In genomic region chr13:46386996-46387851, GRCh38 we compare ENCODE assay signal across 8 cellular contexts. TPM values are rescaled to one million over a fixed set of nuclear protein-coding genes. Genes with fewer than 3 reads are reported as not detected.
DNase-seq lines count a peak whose midpoint lies in the region; ATAC-seq, FAIRE-seq and TF ChIP-seq lines count a peak whose summit lies in the region.

A gene with protein sequence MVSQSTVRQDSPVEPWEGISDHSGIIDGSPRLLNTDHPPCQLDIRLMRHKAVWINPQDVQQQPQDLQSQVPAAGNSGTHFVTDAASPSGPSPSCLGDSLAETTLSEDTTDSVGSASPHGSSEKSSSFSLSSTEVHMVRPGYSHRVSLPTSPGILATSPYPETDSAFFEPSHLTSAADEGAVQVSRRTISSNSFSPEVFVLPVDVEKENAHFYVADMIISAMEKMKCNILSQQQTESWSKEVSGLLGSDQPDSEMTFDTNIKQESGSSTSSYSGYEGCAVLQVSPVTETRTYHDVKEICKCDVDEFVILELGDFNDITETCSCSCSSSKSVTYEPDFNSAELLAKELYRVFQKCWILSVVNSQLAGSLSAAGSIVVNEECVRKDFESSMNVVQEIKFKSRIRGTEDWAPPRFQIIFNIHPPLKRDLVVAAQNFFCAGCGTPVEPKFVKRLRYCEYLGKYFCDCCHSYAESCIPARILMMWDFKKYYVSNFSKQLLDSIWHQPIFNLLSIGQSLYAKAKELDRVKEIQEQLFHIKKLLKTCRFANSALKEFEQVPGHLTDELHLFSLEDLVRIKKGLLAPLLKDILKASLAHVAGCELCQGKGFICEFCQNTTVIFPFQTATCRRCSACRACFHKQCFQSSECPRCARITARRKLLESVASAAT (minus strand): TSS chr13:46387252. CDS start chr13:46372475, 14,777 bp downstream.

- H3K4me3 ChIP-seq in OCI-LY1 (ENCODE audit: low read depth, low read length, poor library complexity, severe bottlenecking) (peak within 1 kb of the TSS; percentile 89), K562 (no peak within 1 kb of the TSS), spleen (peak within 1 kb of the TSS; percentile 33 to 85 (median 60))

- H3K9ac ChIP-seq in OCI-LY1 (ENCODE audit: low read length): peak within 1 kb of the TSS; percentile 98
- H3K9ac ChIP-seq in K562 (ENCODE audit: insufficient read depth in 1 of 2, low read depth in 2 of 2, low read length in 2 of 2): no peak within 1 kb of the TSS

- H3K27me3 Mint-ChIP-seq in immature natural killer cell (ENCODE audit: low read depth in 3 of 3): peaks cover 11 to 26% (median 12%) of the 10 kb centered on the region in 3 donors

- BruUV-seq in K562 (replicated peaks; lab: Mats Ljungman, UMichigan): no TSS peak

- H3K9me2 ChIP-seq in OCI-LY1 (ENCODE audit: low read depth, low read length): no peaks in the 10 kb centered on the region

- H2AFZ ChIP-seq in OCI-LY1 (ENCODE audit: low read length) (no peak within 1 kb of the TSS), K562 (ENCODE audit: low read depth, low read length) (no peak within 1 kb of the TSS)

- TF ChIP-seq POLR2A in K562 (conservative IDR thresholded peaks at IDR 0.05) (no peak), spleen (IDR thresholded peaks at IDR 0.05) (peak in 2 of 3 donors; percentile 21 to 22)

- ATAC-seq in HG02571 (IDR thresholded peaks at IDR 0.05; ENCODE audit: unreplicated experiment): peak; percentile 40
- peak; percentile 38; the same call in 2 of the 3 replicates for ATAC-seq in K562
- ATAC-seq in GM18858 (IDR thresholded peaks at IDR 0.05; ENCODE audit: unreplicated experiment): no peak
- ATAC-seq in GM21786 (IDR thresholded peaks at IDR 0.05; ENCODE audit: unreplicated experiment): no peak

- H3K9me3 Mint-ChIP-seq in immature natural killer cell: no peaks in the 10 kb centered on the region

- CTCF ChIA-PET in K562 (lab: Yijun Ruan, JAX; ENCODE audit: low intra/inter-chr PET ratio): no interaction called here

- peak within 1 kb of the TSS; percentile 33 to 73 (median 70) for H3K4me3 Mint-ChIP-seq in immature natural killer cell

- no peak for TF ChIP-seq EP300 in K562 (IDR thresholded peaks at IDR 0.05; ENCODE audit: low read length)

- H3F3A ChIP-seq in OCI-LY1 (ENCODE audit: insufficient read depth, low read length): peaks cover 22% of the 10 kb centered on the region; the same call in 1 of the 2 replicates

- H3K4me1 Mint-ChIP-seq in immature natural killer cell: peaks cover 13 to 17% of the 10 kb centered on the region in 2 donors

- H3K27ac Mint-ChIP-seq in immature natural killer cell: no peak within 1 kb of the TSS

- H3K36me3 ChIP-seq in OCI-LY1 (ENCODE audit: insufficient read depth, low read length): peaks cover 30% of the 10 kb centered on the region
- no peaks in the 10 kb centered on the region for H3K36me3 ChIP-seq in K562 (ENCODE audit: control insufficient read depth, insufficient read depth, low read length)
- no peaks in the 10 kb centered on the region for H3K36me3 ChIP-seq in spleen

- WGBS in K562 (ENCODE audit: insufficient coverage, low coverage, missing lambda C conversion rate): 21% methylated on average over 25 of the region's 73 CpGs
- WGBS in spleen, 5 donors: 3 to 8% (median 3%) methylated on average over 20 to 73 of the region's 73 CpGs

- no peak for TF ChIP-seq RAD21 in K562 (CRISPR knock-in tag; conservative IDR thresholded peaks at IDR 0.05 in 1 of 2, IDR thresholded peaks at IDR 0.05 in 1 of 2)

- H3K79me2 ChIP-seq in OCI-LY1 (ENCODE audit: insufficient read depth, low read length) (peaks cover 60% of the 10 kb centered on the region), K562 (ENCODE audit: control insufficient read depth, insufficient read depth, low read length) (no peaks in the 10 kb centered on the region)

- TF ChIP-seq CTCF in OCI-LY1 (IDR thresholded peaks at IDR 0.05; ENCODE audit: low read length) (peak; percentile 40; the same call in 1 of the 2 replicates), K562 (IDR thresholded peaks at IDR 0.05 in 2 of 3, conservative IDR thresholded peaks at IDR 0.05 in 1 of 3; ENCODE audit: insufficient read depth in 2 of 3, low read depth in 1 of 3, low read length in 3 of 3) (no peak), spleen (IDR thresholded peaks at IDR 0.05 in 8 of 11, conservative IDR thresholded peaks at IDR 0.05 in 3 of 11) (peak in 2 of 11 experiments; percentile 6 to 17)

- POLR2A ChIA-PET in K562 (lab: Yijun Ruan, JAX): no interaction called here

- H3K9me3 ChIP-seq in OCI-LY1 (ENCODE audit: low read length): no peaks in the 10 kb centered on the region
- no peaks in the 10 kb centered on the region for H3K9me3 ChIP-seq in K562 (replicated peaks; ENCODE audit: control insufficient read depth, insufficient read depth, low read depth, low read length)
- no peaks in the 10 kb centered on the region for H3K9me3 ChIP-seq in spleen

- in situ Hi-C loops in K562 (cut with MboI): no loop called here

- peak within 1 kb of the TSS; percentile 94 for H3K27ac ChIP-seq in OCI-LY1 (ENCODE audit: low read depth, low read length, poor library complexity, severe bottlenecking)
- H3K27ac ChIP-seq in K562 (ENCODE audit: extremely low read depth, low read depth, low read length): no peak within 1 kb of the TSS
- H3K27ac ChIP-seq in spleen: peak within 1 kb of the TSS; percentile 51 to 95 (median 87)

- H3K9me1 ChIP-seq in K562 (ENCODE audit: control insufficient read depth, insufficient read depth, low read length): no peaks in the 10 kb centered on the region

- FAIRE-seq in K562 (lab: Jason Lieb, UNC): no peak

- H4K20me1 ChIP-seq in OCI-LY1 (ENCODE audit: insufficient read depth, low read length) (no peaks in the 10 kb centered on the region), K562 (replicated peaks; ENCODE audit: control insufficient read depth, insufficient read depth, low read length) (no peaks in the 10 kb centered on the region)

- H3K36me3 Mint-ChIP-seq in immature natural killer cell: no peaks in the 10 kb centered on the region

- H3K4me2 ChIP-seq in OCI-LY1 (ENCODE audit: low read length): peak within 1 kb of the TSS; percentile 84
- no peak within 1 kb of the TSS for H3K4me2 ChIP-seq in K562 (ENCODE audit: insufficient read depth, low read length)

- intact Hi-C loops in K562 (cut with micrococcal nuclease): loop anchor here (10.0 kb wide), 1 partner anchor 68 kb away; no protein-coding TSS in a partner anchor
- intact Hi-C loops in spleen (cut with DNase I; ENCODE audit: low total_unique reads): no loop called here

- DNase-seq in ELR (ENCODE audit: low read depth): peak; percentile 50
- DNase-seq in K562 (ENCODE audit: extremely low read depth in 1 of 4, low spot score in 3 of 4): peak in 2 of 4 experiments; percentile 8 to 13
- no peak for DNase-seq in immature natural killer cell
- DNase-seq in spleen: peak; percentile 92

- H3K27me3 ChIP-seq in OCI-LY1 (ENCODE audit: insufficient read depth, low read length) (no peaks in the 10 kb centered on the region), K562 (ENCODE audit: control insufficient read depth in 2 of 2, insufficient read depth in 2 of 2, low read length in 2 of 2) (peaks cover 16 to 23% of the 10 kb centered on the region in 2 experiments; a peak in 4 of 5 replicates), spleen (replicated peaks in 1 of 7) (peaks cover 0 to 38% (median 17%) of the 10 kb centered on the region in 7 donors)

- peaks cover 76% of the 10 kb centered on the region for H3K4me1 ChIP-seq in OCI-LY1 (ENCODE audit: insufficient read depth, low read length, severe bottlenecking)
- H3K4me1 ChIP-seq in K562 (replicated peaks in 1 of 2; ENCODE audit: control insufficient read depth in 2 of 2, insufficient read depth in 2 of 2, low read length in 2 of 2): peaks cover 0 to 6% of the 10 kb centered on the region in 2 experiments; a peak in 2 of 5 replicates
- peaks cover 15 to 97% (median 56%) of the 10 kb centered on the region in 6 donors for H3K4me1 ChIP-seq in spleen

TF ChIP-seq in K562, 482 proteins besides CTCF, POLR2A, EP300 and RAD21 (continues in another document):
- TF ChIP-seq NCOA6 (IDR thresholded peaks at IDR 0.05): no peak
- TF ChIP-seq, protein P1, sequence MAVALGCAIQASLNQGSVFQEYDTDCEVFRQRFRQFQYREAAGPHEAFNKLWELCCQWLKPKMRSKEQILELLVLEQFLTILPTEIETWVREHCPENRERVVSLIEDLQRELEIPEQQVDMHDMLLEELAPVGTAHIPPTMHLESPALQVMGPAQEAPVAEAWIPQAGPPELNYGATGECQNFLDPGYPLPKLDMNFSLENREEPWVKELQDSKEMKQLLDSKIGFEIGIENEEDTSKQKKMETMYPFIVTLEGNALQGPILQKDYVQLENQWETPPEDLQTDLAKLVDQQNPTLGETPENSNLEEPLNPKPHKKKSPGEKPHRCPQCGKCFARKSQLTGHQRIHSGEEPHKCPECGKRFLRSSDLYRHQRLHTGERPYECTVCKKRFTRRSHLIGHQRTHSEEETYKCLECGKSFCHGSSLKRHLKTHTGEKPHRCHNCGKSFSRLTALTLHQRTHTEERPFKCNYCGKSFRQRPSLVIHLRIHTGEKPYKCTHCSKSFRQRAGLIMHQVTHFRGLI (CRISPR knock-in tag; IDR thresholded peaks at IDR 0.05): no peak

RNA-seq across cellular contexts. Expression of the gene that starts here (rescaled TPM):
- total RNA-seq in K562 (2011; cell fraction: chromatin; rRNA removed; ENCODE audit: low replicate concordance): not detected in 2 replicates
- total RNA-seq in K562 (2011; cell fraction: nucleolus; rRNA removed): not detected in 2 replicates
- total RNA-seq in K562 (2011; cell fraction: nucleoplasm; rRNA removed): not detected in 2 replicates
- 0.20 TPM in 1 of 2 replicates, not detected in the other for total RNA-seq in K562 (2014; rRNA removed)
- 0.04 and 0.16 TPM in 2 replicates for total RNA-seq in K562 (2014; rRNA removed; fragmentation: Illumina TruSeq; extraction: Trizol)
- 0.25 and 0.26 TPM in 2 replicates for total RNA-seq in K562 (2015; rRNA removed; fragmentation: Illumina TruSeq; extraction: Trizol)
- 0.35 and 0.45 TPM in 2 replicates for total RNA-seq in K562 (2021)
- polyA plus RNA-seq in K562 (2011; rRNA removed): not detected in 2 replicates
- not detected in 2 replicates for polyA plus RNA-seq in K562 (2011; cell fraction: cytosol; rRNA removed)
- not detected in 2 replicates for polyA plus RNA-seq in K562 (2011; cell fraction: nucleus; rRNA removed)
- polyA plus RNA-seq in K562 (2012): 0.10 and 0.78 TPM in 2 replicates
- polyA plus RNA-seq in K562 (2014; fragmentation: Illumina TruSeq; extraction: Trizol): 0.08 and 0.15 TPM in 2 replicates
- under 1 TPM; 0.08 TPM for polyA plus RNA-seq in K562 (2014; fragmentation: Nextera tagmentation; extraction: Ambion mirVana)
- 0.18 TPM in 1 of 2 replicates, not detected in the other for polyA plus RNA-seq in K562 (2014; rRNA removed)
- not detected in 2 replicates for polyA minus RNA-seq in K562 (2011; rRNA and poly(A)+ RNA removed)
- not detected in 2 replicates for polyA minus RNA-seq in K562 (2011; cell fraction: cytosol; rRNA and poly(A)+ RNA removed)
- not detected in 2 replicates for polyA minus RNA-seq in K562 (2011; cell fraction: nucleus; rRNA and poly(A)+ RNA removed)
- polyA plus RNA-seq in immature natural killer cell: under 1 TPM in 1 of 3 donors, not detected in 2; 0.57 TPM
- 10 to 100 TPM; 40.0 to 77.2 (median 51.7) TPM for total RNA-seq in spleen
- polyA plus RNA-seq in spleen: 10 to 100 TPM; 28.9 to 47.9 (median 32.3) TPM

Comparison
In these comparisons a context has a peak if more than half of its experiments do, and no peak if none do; other contexts are left out.
1. RNA of the gene that starts here (total RNA-seq): 40.0 to 77.2 TPM in spleen; 0.04 to 0.45 TPM in K562; every median in the first group is over 10 times any median in the second.
2. RNA of the gene that starts here (polyA plus RNA-seq): 28.9 to 47.9 TPM in spleen; 0.08 to 0.78 TPM in K562 and 0.57 TPM in immature natural killer cell; every median in the first group is over 10 times any median in the second.
3. Peak in ATAC-seq in K562; RNA of the gene not detected or under 1 TPM.
4. DNase-seq: peak in ELR (single experiment) and spleen (single experiment); none in immature natural killer cell (0 of 3).